In genomic region chr5:139648205-139649081, GRCh38 we compare ENCODE assay signal across 8 cellular contexts. TPM values are rescaled to one million over a fixed set of nuclear protein-coding genes. Genes with fewer than 3 reads are reported as not detected.
DNase-seq lines count a peak whose midpoint lies in the region; ATAC-seq lines count a peak whose summit lies in the region.

CXXC5 (plus strand) TSS chr5:139648349; CDS start chr5:139680524, 32,175 bp downstream.

- ATAC-seq in GM21723 (IDR thresholded peaks at IDR 0.05; ENCODE audit: unreplicated experiment) (peak; percentile 32), HG02884 (IDR thresholded peaks at IDR 0.05; ENCODE audit: unreplicated experiment) (no peak)

- DNase-seq in DMS153 treated with DMSO at 0.1 percent for 48 hours (lab: John Stamatoyannopoulos, UW; ENCODE audit: unreplicated experiment) (peak; percentile 17), NCI-H1105 (lab: John Stamatoyannopoulos, UW) (peak; percentile 47), T1000 (lab: John Stamatoyannopoulos, UW) (peak; percentile 71), cerebellum (ENCODE audit: low spot score) (peak; percentile 92), islet precursor cell (peak; percentile 94)

- H3K4me3 ChIP-seq in skin epidermis, result peak within 1 kb of the TSS; percentile 68 to 95 (median 84)

- H3K27ac ChIP-seq in skin epidermis, result peak within 1 kb of the TSS; percentile 23 to 94 (median 84)

RNA-seq across cellular contexts. Expression of gene CXXC5, which starts in this region (rescaled TPM):
- 76.6 TPM for total RNA-seq in cerebellum

Comparison
In these comparisons a context has a peak if more than half of its experiments do, and no peak if none do; other contexts are left out.
1. DNase-seq: peak in every context shown above with its lines; median percentile 94 in islet precursor cell; 92 in cerebellum; 71 in T1000; 47 in NCI-H1105; 17 in DMS153 treated with DMSO at 0.1 percent for 48 hours.